ENCODE assay signal across 8 cellular contexts in genomic region chr1:42730988-42731387, GRCh38. TPM values are rescaled to one million over a fixed set of nuclear protein-coding genes. Genes with fewer than 3 reads are reported as not detected.
DNase-seq lines count a peak whose midpoint lies in the region; ATAC-seq and TF ChIP-seq lines count a peak whose summit lies in the region.

No MANE protein-coding gene starts in this region.

- H3K4me3 ChIP-seq in NB4 (ENCODE audit: low read depth, low read length), result no peak overlapping the region

- ATAC-seq in GM18909 (IDR thresholded peaks at IDR 0.05; ENCODE audit: poor library complexity, unreplicated experiment), result no peak

- intact Hi-C loops in activated T-helper 1 cell treated with anti-CD3 and anti-CD28 coated beads, Interleukin-12 subunit alpha, Interleukin-12 subunit beta, Interleukin-2, Interleukin-4 antibody, amounts not matched to agents 30 ng/mL and 10 ng/mL and 1 ng/mL, durations not matched to agents 14 hours and 24 hours and 36 hours (cut with micrococcal nuclease), result loop anchor here (1.0 kb wide), 1 partner anchor 153 kb away; no protein-coding TSS in a partner anchor

- H3K36me3 Mint-ChIP-seq in activated T-helper 1 cell treated with anti-CD3 and anti-CD28 coated beads, Interleukin-12 subunit alpha, Interleukin-12 subunit beta, Interleukin-2, Interleukin-4 antibody, amounts not matched to agents 30 ng/mL and 10 ng/mL and 1 ng/mL, durations not matched to agents 14 hours and 24 hours and 36 hours (ENCODE audit: low read depth), result no peaks in the 10 kb centered on the region

- TF ChIP-seq POLR2A in NB4 (IDR thresholded peaks at IDR 0.05; ENCODE audit: extremely low read depth, insufficient read length), result no peak

- no peak overlapping the region for H3K4me3 Mint-ChIP-seq in activated T-helper 1 cell treated with anti-CD3 and anti-CD28 coated beads, Interleukin-12 subunit alpha, Interleukin-12 subunit beta, Interleukin-2, Interleukin-4 antibody, amounts not matched to agents 30 ng/mL and 10 ng/mL and 1 ng/mL, durations not matched to agents 14 hours and 24 hours and 36 hours

- H3K4me1 Mint-ChIP-seq in activated T-helper 1 cell treated with anti-CD3 and anti-CD28 coated beads, Interleukin-12 subunit alpha, Interleukin-12 subunit beta, Interleukin-2, Interleukin-4 antibody, amounts not matched to agents 30 ng/mL and 10 ng/mL and 1 ng/mL, durations not matched to agents 14 hours and 24 hours and 36 hours (ENCODE audit: low read depth), result peaks cover 5% of the 10 kb centered on the region

- no peaks in the 10 kb centered on the region for H3K9me3 Mint-ChIP-seq in activated T-helper 1 cell treated with anti-CD3 and anti-CD28 coated beads, Interleukin-12 subunit alpha, Interleukin-12 subunit beta, Interleukin-2, Interleukin-4 antibody, amounts not matched to agents 30 ng/mL and 10 ng/mL and 1 ng/mL, durations not matched to agents 14 hours and 24 hours and 36 hours

- H3K27me3 Mint-ChIP-seq in activated T-helper 1 cell treated with anti-CD3 and anti-CD28 coated beads, Interleukin-12 subunit alpha, Interleukin-12 subunit beta, Interleukin-2, Interleukin-4 antibody, amounts not matched to agents 30 ng/mL and 10 ng/mL and 1 ng/mL, durations not matched to agents 14 hours and 24 hours and 36 hours (ENCODE audit: insufficient read depth), result no peaks in the 10 kb centered on the region

- no peak overlapping the region for H3K27ac Mint-ChIP-seq in activated T-helper 1 cell treated with anti-CD3 and anti-CD28 coated beads, Interleukin-12 subunit alpha, Interleukin-12 subunit beta, Interleukin-2, Interleukin-4 antibody, amounts not matched to agents 30 ng/mL and 10 ng/mL and 1 ng/mL, durations not matched to agents 14 hours and 24 hours and 36 hours

- DNase-seq in GM10266 (ENCODE audit: extremely low spot score) (no peak), NB4 (ENCODE audit: low read depth) (peak; percentile 58), activated T-cell treated with anti-CD3 and anti-CD28 coated beads for 4 hours (peak; percentile 30), germinal center (ENCODE audit: low spot score) (no peak), middle frontal gyrus (ENCODE audit: extremely low spot score, low spot score) (no peak)
- DNase-seq in stimulated activated CD4-positive, alpha-beta T cell treated with anti-CD3 and anti-CD28 coated beads, Interleukin-12 subunit alpha, Interleukin-12 subunit beta, amount 100 ng/mL, for 48 hours (ENCODE audit: low read depth in 2 of 3, low spot score in 1 of 3), result peak; percentile 29 to 65 (median 54)
- no peak for DNase-seq in activated T-helper 1 cell treated with anti-CD3 and anti-CD28 coated beads, Interleukin-12 subunit alpha, Interleukin-12 subunit beta, Interleukin-2, Interleukin-4 antibody, amounts not matched to agents 30 ng/mL and 10 ng/mL and 1 ng/mL, durations not matched to agents 14 hours and 24 hours and 36 hours (ENCODE audit: low spot score)

- TF ChIP-seq CTCF in GM10266 (IDR thresholded peaks at IDR 0.05; ENCODE audit: control insufficient read depth, insufficient read depth, low read depth, missing control alignments), result peak; percentile 19
- TF ChIP-seq CTCF in NB4 (IDR thresholded peaks at IDR 0.05; ENCODE audit: low read depth, low read length), result no peak

RNA-seq across cellular contexts. Expression of gene CLDN19, which starts 9.0 kb away (rescaled TPM):
- total RNA-seq in activated T-helper 1 cell treated with anti-CD3 and anti-CD28 coated beads, Interleukin-12 subunit alpha, Interleukin-12 subunit beta, Interleukin-2, Interleukin-4 antibody, amounts not matched to agents 30 ng/mL and 10 ng/mL and 1 ng/mL, durations not matched to agents 14 hours and 24 hours and 36 hours, result not detected in 2 replicates

RNA-seq across cellular contexts. Expression of gene P3H1, which starts 35.8 kb away (rescaled TPM):
- 44.9 and 51.4 TPM in 2 replicates for total RNA-seq in activated T-helper 1 cell treated with anti-CD3 and anti-CD28 coated beads, Interleukin-12 subunit alpha, Interleukin-12 subunit beta, Interleukin-2, Interleukin-4 antibody, amounts not matched to agents 30 ng/mL and 10 ng/mL and 1 ng/mL, durations not matched to agents 14 hours and 24 hours and 36 hours

RNA-seq across cellular contexts. Expression of gene C1orf50, which starts 36.1 kb away (rescaled TPM):
- total RNA-seq in activated T-helper 1 cell treated with anti-CD3 and anti-CD28 coated beads, Interleukin-12 subunit alpha, Interleukin-12 subunit beta, Interleukin-2, Interleukin-4 antibody, amounts not matched to agents 30 ng/mL and 10 ng/mL and 1 ng/mL, durations not matched to agents 14 hours and 24 hours and 36 hours, result 6.4 and 7.6 TPM in 2 replicates

RNA-seq across cellular contexts. Expression of gene YBX1, which starts 48.8 kb away (rescaled TPM):
- total RNA-seq in activated T-helper 1 cell treated with anti-CD3 and anti-CD28 coated beads, Interleukin-12 subunit alpha, Interleukin-12 subunit beta, Interleukin-2, Interleukin-4 antibody, amounts not matched to agents 30 ng/mL and 10 ng/mL and 1 ng/mL, durations not matched to agents 14 hours and 24 hours and 36 hours, result 774 and 780 TPM in 2 replicates

RNA-seq across cellular contexts. Expression of gene TMEM269, which starts 53.8 kb away (rescaled TPM):
- total RNA-seq in activated T-helper 1 cell treated with anti-CD3 and anti-CD28 coated beads, Interleukin-12 subunit alpha, Interleukin-12 subunit beta, Interleukin-2, Interleukin-4 antibody, amounts not matched to agents 30 ng/mL and 10 ng/mL and 1 ng/mL, durations not matched to agents 14 hours and 24 hours and 36 hours, result 0.12 and 0.29 TPM in 2 replicates

Comparison
In these comparisons a context has a peak if more than half of its experiments do, and no peak if none do; other contexts are left out.
1. DNase-seq: peak in NB4 (single experiment), activated T-cell treated with anti-CD3 and anti-CD28 coated beads for 4 hours (single experiment) and stimulated activated CD4-positive, alpha-beta T cell treated with anti-CD3 and anti-CD28 coated beads, Interleukin-12 subunit alpha, Interleukin-12 subunit beta, amount 100 ng/mL, for 48 hours (3 of 3); none in GM10266 (single experiment), activated T-helper 1 cell treated with anti-CD3 and anti-CD28 coated beads, Interleukin-12 subunit alpha, Interleukin-12 subunit beta, Interleukin-2, Interleukin-4 antibody, amounts not matched to agents 30 ng/mL and 10 ng/mL and 1 ng/mL, durations not matched to agents 14 hours and 24 hours and 36 hours (single experiment), germinal center (single experiment) and middle frontal gyrus (single experiment).